ENCODE assay signal across 13 cellular contexts in genomic region chr2:43538034-43538670, GRCh38. TPM values are rescaled to one million over a fixed set of nuclear protein-coding genes. Genes with fewer than 3 reads are reported as not detected.
DNase-seq lines count a peak whose midpoint lies in the region; ATAC-seq and TF ChIP-seq lines count a peak whose summit lies in the region.
"Had no signal": no experiment of that assay in that cellular context is flagged by ENCODE, and none has a peak within 500 bp of the region (broad histone marks: within the 10 kb centered on the region; RNA-seq: fewer than 3 reads in every experiment).

No MANE protein-coding gene starts in this region.

- WGBS in right cardiac atrium = 88% methylated on average over 1 of the region's 1 CpG
- WGBS in esophagus squamous epithelium, 2 donors = 77 to 89% methylated on average over 1 of the region's 1 CpG
- WGBS in prostate gland = 100% methylated on average over 1 of the region's 1 CpG
- WGBS in aorta, 2 donors = 71 to 86% methylated on average over 1 of the region's 1 CpG
- WGBS in psoas muscle, 3 donors = 90 to 93% (median 92%) methylated on average over 1 of the region's 1 CpG

- H3K4me3 ChIP-seq in right atrium auricular region = no peak overlapping the region
- H3K4me3 ChIP-seq in right cardiac atrium (ENCODE audit: low read length) = no peak overlapping the region
- H3K4me3 ChIP-seq in esophagus squamous epithelium = no peak overlapping the region
- no peak overlapping the region for H3K4me3 ChIP-seq in prostate gland
- no peak overlapping the region for H3K4me3 ChIP-seq in aorta (ENCODE audit: low read length in 2 of 2)
- H3K4me3 ChIP-seq in psoas muscle = no peak overlapping the region
- no peak overlapping the region for H3K4me3 ChIP-seq in mucosa of descending colon

- ATAC-seq in right cardiac atrium (no peak), aorta (ENCODE audit: low FRiP score) (no peak), HG02759 (IDR thresholded peaks at IDR 0.05; ENCODE audit: unreplicated experiment) (no peak), psoas muscle (no peak), mucosa of descending colon (no peak)

- no peaks in the 10 kb centered on the region for H3K9me3 ChIP-seq in right atrium auricular region
- H3K9me3 ChIP-seq in right cardiac atrium (ENCODE audit: control insufficient read depth, low read length) = no peaks in the 10 kb centered on the region
- no peaks in the 10 kb centered on the region for H3K9me3 ChIP-seq in esophagus squamous epithelium
- no peaks in the 10 kb centered on the region for H3K9me3 ChIP-seq in prostate gland
- no peaks in the 10 kb centered on the region for H3K9me3 ChIP-seq in aorta (ENCODE audit: control insufficient read depth, low read length)
- no peaks in the 10 kb centered on the region for H3K9me3 ChIP-seq in psoas muscle
- no peaks in the 10 kb centered on the region for H3K9me3 ChIP-seq in mucosa of descending colon

- H3K36me3 ChIP-seq in right atrium auricular region (no peaks in the 10 kb centered on the region), esophagus squamous epithelium (peaks cover 0 to 19% (median 0%) of the 10 kb centered on the region in 3 donors), prostate gland (no peaks in the 10 kb centered on the region), aorta (ENCODE audit: control insufficient read depth in 1 of 2, insufficient read depth in 2 of 2, low read length in 1 of 2) (no peaks in the 10 kb centered on the region), psoas muscle (ENCODE audit: insufficient read depth in 1 of 2, low read depth in 1 of 2) (peaks cover 0 to 5% of the 10 kb centered on the region in 2 donors), mucosa of descending colon (ENCODE audit: low read depth) (no peaks in the 10 kb centered on the region)

- H3K4me1 ChIP-seq in right atrium auricular region (no peaks in the 10 kb centered on the region), right cardiac atrium (ENCODE audit: control insufficient read depth, insufficient read depth, low read length) (no peaks in the 10 kb centered on the region), esophagus squamous epithelium (peaks cover 4 to 42% (median 24%) of the 10 kb centered on the region in 3 donors), prostate gland (replicated peaks) (peaks cover 7% of the 10 kb centered on the region), aorta (ENCODE audit: control insufficient read depth in 1 of 2, insufficient read depth in 2 of 2, low read length in 2 of 2) (peaks cover 2 to 17% of the 10 kb centered on the region in 2 donors), psoas muscle (peaks cover 9% of the 10 kb centered on the region), mucosa of descending colon (ENCODE audit: low read depth) (no peaks in the 10 kb centered on the region)

- intact Hi-C loops in right cardiac atrium (cut with DNase I) (no loop called here), esophagus squamous epithelium (cut with DNase I) (no loop called here), prostate gland (cut with DNase I) (no loop called here), aorta (cut with DNase I) (loop anchor here in 1 of 2 donors (5.0 kb wide), 1 partner anchor 51 kb away; no protein-coding TSS in a partner anchor), psoas muscle (cut with DNase I) (no loop called here), mucosa of descending colon (cut with DNase I, micrococcal nuclease) (no loop called here)

- no peaks in the 10 kb centered on the region for H3K27me3 ChIP-seq in right atrium auricular region
- no peaks in the 10 kb centered on the region for H3K27me3 ChIP-seq in right cardiac atrium (ENCODE audit: control insufficient read depth, insufficient read depth)
- no peaks in the 10 kb centered on the region for H3K27me3 ChIP-seq in esophagus squamous epithelium
- H3K27me3 ChIP-seq in prostate gland (replicated peaks; ENCODE audit: insufficient read depth) = no peaks in the 10 kb centered on the region
- no peaks in the 10 kb centered on the region for H3K27me3 ChIP-seq in aorta (ENCODE audit: control insufficient read depth in 1 of 2, insufficient read depth in 2 of 2, low read length in 1 of 2)
- no peaks in the 10 kb centered on the region for H3K27me3 ChIP-seq in psoas muscle (ENCODE audit: insufficient read depth in 3 of 3, low read length in 2 of 3)

- no peak for DNase-seq in right atrium auricular region (ENCODE audit: low spot score)
- DNase-seq in right cardiac atrium = no peak
- no peak for DNase-seq in esophagus squamous epithelium (lab: John Stamatoyannopoulos, UW)
- no peak for DNase-seq in prostate gland (ENCODE audit: low spot score)
- DNase-seq in aorta = no peak
- DNase-seq in psoas muscle = no peak
- DNase-seq in mucosa of descending colon = no peak
- DNase-seq: activated CD8-positive, alpha-beta memory T cell treated with anti-CD3 and anti-CD28 coated beads, Interleukin-2, amount 50 U/mL, for 48 hours; amniotic stem cell; DND-41; Kasumi-1 had no signal

- no peak for TF ChIP-seq CTCF in right atrium auricular region (IDR thresholded peaks at IDR 0.05)
- no peak for TF ChIP-seq CTCF in esophagus squamous epithelium (IDR thresholded peaks at IDR 0.05)
- no peak for TF ChIP-seq CTCF in prostate gland (IDR thresholded peaks at IDR 0.05)
- TF ChIP-seq CTCF in psoas muscle (IDR thresholded peaks at IDR 0.05) = no peak
- no peak for TF ChIP-seq CTCF in mucosa of descending colon (IDR thresholded peaks at IDR 0.05)

- H3K27ac ChIP-seq in right atrium auricular region = peak overlapping the region; percentile 49 to 55
- no peak overlapping the region for H3K27ac ChIP-seq in right cardiac atrium (ENCODE audit: low read length)
- peak overlapping the region; percentile 20 to 80 (median 74) for H3K27ac ChIP-seq in esophagus squamous epithelium
- H3K27ac ChIP-seq in prostate gland = peak overlapping the region; percentile 48 to 67
- peak overlapping the region; percentile 71 to 87 for H3K27ac ChIP-seq in aorta (ENCODE audit: low read depth in 1 of 2, low read length in 2 of 2)
- H3K27ac ChIP-seq in psoas muscle = no peak overlapping the region
- H3K27ac ChIP-seq: VCaP had no signal

- TF ChIP-seq POLR2A in esophagus squamous epithelium (IDR thresholded peaks at IDR 0.05) (no peak), prostate gland (IDR thresholded peaks at IDR 0.05) (no peak)

RNA-seq across cellular contexts. Expression of gene THADA, which starts 57.7 kb away (rescaled TPM):
- total RNA-seq in right atrium auricular region = 10 to 100 TPM; 14.5 to 16.1 TPM
- total RNA-seq in right cardiac atrium = 10 to 100 TPM; 19.0 to 20.7 (median 20.2) TPM
- polyA plus RNA-seq in right cardiac atrium = 10.6 TPM
- 10 to 100 TPM; 14.0 to 32.2 (median 21.0) TPM for total RNA-seq in esophagus squamous epithelium
- total RNA-seq in prostate gland = 10 to 100 TPM; 41.1 to 54.3 TPM
- total RNA-seq in aorta = 10 to 100 TPM; 30.5 to 38.5 TPM
- 10 to 100 TPM; 12.4 to 19.4 TPM for polyA plus RNA-seq in aorta
- total RNA-seq in psoas muscle = 10 to 100 TPM; 11.4 to 17.4 (median 12.9) TPM
- polyA plus RNA-seq in psoas muscle = 10 to 100 TPM in 2 of 3 donors, 1 to 10 TPM in 1; 8.1 to 11.6 (median 11.3) TPM
- 10 to 100 TPM; 20.1 to 26.7 (median 25.3) TPM for total RNA-seq in mucosa of descending colon

Comparison
In these comparisons a context has a peak if more than half of its experiments do, and no peak if none do; other contexts are left out.
1. H3K27ac ChIP-seq: peak in right atrium auricular region (2 of 2), esophagus squamous epithelium (4 of 4), prostate gland (2 of 2) and aorta (2 of 2); none in right cardiac atrium (single experiment) and psoas muscle (single experiment).